In the genomic region with DNA sequence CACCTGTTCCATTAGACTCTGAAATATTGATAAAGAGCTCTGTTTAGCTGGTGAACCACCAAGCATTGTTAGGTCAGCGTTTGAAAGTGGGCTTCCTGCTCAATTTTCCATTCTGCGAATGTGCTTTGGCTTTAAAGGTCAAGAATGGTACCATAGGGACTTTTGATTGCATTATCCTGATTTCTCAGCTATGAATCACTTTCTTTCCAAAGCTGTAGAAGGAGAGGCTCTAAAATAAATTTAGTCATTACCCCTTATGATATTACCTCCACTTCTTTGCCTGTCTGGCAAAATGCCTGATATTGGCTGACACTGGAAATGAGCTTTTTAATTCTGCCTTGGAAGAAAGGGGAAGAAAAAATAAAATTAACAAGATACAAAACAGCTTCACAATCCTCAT, we compare ENCODE assay signal across 19 cellular contexts.
"Had no signal": no experiment of that assay in that cellular context is flagged by ENCODE, and none has a peak within 500 bp of the region (broad histone marks: within the 10 kb centered on the region; RNA-seq: fewer than 3 reads in every experiment).

No MANE protein-coding gene starts in this region.

- H3K27me3 ChIP-seq: gastrocnemius medialis, pancreas, right lobe of liver, tibial nerve, upper lobe of left lung, uterus had no signal

- ATAC-seq: gastrocnemius medialis; natural killer cell; pancreas; right lobe of liver; stimulated activated naive B cell treated with anti-CD40 and anti-IgM and Interleukin-4, amounts not matched to agents 10 μg/mL and 1 μg/mL and 100 μg/mL, for 72 hours had no signal

- H3K4me1 ChIP-seq: gastrocnemius medialis, pancreas, right lobe of liver, tibial nerve, upper lobe of left lung, uterus had no signal

- H3K9me3 ChIP-seq: gastrocnemius medialis, pancreas, right lobe of liver, thoracic aorta, tibial nerve, upper lobe of left lung, uterus had no signal

- H3K27ac ChIP-seq: coronary artery, gastrocnemius medialis, pancreas, right lobe of liver, thoracic aorta, tibial nerve, upper lobe of left lung, uterus had no signal

- DNase-seq: dermis blood vessel endothelial cell; effector memory CD4-positive, alpha-beta T cell; gastrocnemius medialis; head of caudate nucleus; natural killer cell; occipital lobe; pancreas; retina; right lobe of liver; small intestine; stimulated activated CD4-positive, alpha-beta T cell treated with anti-CD3 and anti-CD28 coated beads, Interleukin-15, amount 100 ng/mL, for 24 hours; stimulated activated CD4-positive, alpha-beta T cell treated with anti-CD3 and anti-CD28 coated beads, Interleukin-2, amount 100 ng/mL, for 48 hours; stimulated activated naive B cell treated with anti-CD40 and anti-IgM and Interleukin-4, amounts not matched to agents 10 μg/mL and 1 μg/mL and 100 μg/mL, for 72 hours; upper lobe of left lung; uterus had no signal

- H3K36me3 ChIP-seq: gastrocnemius medialis, pancreas, right lobe of liver, thoracic aorta, tibial nerve, upper lobe of left lung, uterus had no signal

- H3K4me3 ChIP-seq: coronary artery, gastrocnemius medialis, lung, pancreas, right lobe of liver, thoracic aorta, tibial nerve, upper lobe of left lung, uterus had no signal
